In genomic region chr4:4755306-4755705, GRCh38 we compare ENCODE assay signal across 24 cellular contexts.
"Had no signal": no experiment of that assay in that cellular context is flagged by ENCODE, and none has a peak within 500 bp of the region (broad histone marks: within the 10 kb centered on the region; RNA-seq: fewer than 3 reads in every experiment).

No MANE protein-coding gene starts in this region.

- H3K36me3 ChIP-seq: adrenal gland, heart right ventricle, lower lobe of right lung, sigmoid colon, stomach, suprapubic skin, tibial nerve had no signal

- H3K9me3 ChIP-seq: adrenal gland, heart right ventricle, lower lobe of right lung, sigmoid colon, stomach, suprapubic skin, tibial nerve had no signal

- H3K27ac ChIP-seq: adrenal gland, epithelial cell of prostate, heart right ventricle, lower lobe of right lung, sigmoid colon, stomach, suprapubic skin, tibial nerve had no signal

- H3K4me2 ChIP-seq: smooth muscle cell had no signal

- H3K4me1 ChIP-seq: adrenal gland, heart right ventricle, lower lobe of right lung, sigmoid colon, stomach, suprapubic skin, tibial nerve had no signal

- H3K4me3 ChIP-seq: adrenal gland, heart right ventricle, lower lobe of right lung, sigmoid colon, smooth muscle cell, stomach, suprapubic skin, tibial nerve had no signal

- H3K27me3 ChIP-seq: adrenal gland, tibial nerve had no signal

- FAIRE-seq: astrocyte, colon had no signal

- DNase-seq: activated CD4-positive, alpha-beta T cell treated with anti-CD3 and anti-CD28 coated beads for 4 hours; activated CD4-positive, alpha-beta T cell treated with anti-CD3 and anti-CD28 coated beads, Interleukin-2, amount 50 U/mL, for 48 hours; activated CD4-positive, CD25-positive, alpha-beta regulatory T cell; activated CD8-positive, alpha-beta memory T cell treated with anti-CD3 and anti-CD28 coated beads, Interleukin-2, amount 50 U/mL, for 48 hours; activated naive CD4-positive, alpha-beta T cell; activated T-cell treated with anti-CD3 and anti-CD28 coated beads, Interleukin-2, amount 50 U/mL, for 4 hours; adrenal gland; central memory CD4-positive, alpha-beta T cell; heart right ventricle; immature natural killer cell; lower lobe of right lung; naive B cell; occipital lobe; sigmoid colon; stimulated activated CD4-positive, alpha-beta T cell treated with anti-CD3 and anti-CD28 coated beads, Interleukin-15, amount 100 ng/mL, for 24 hours; stomach had no signal

- ATAC-seq: activated T-cell treated with anti-CD3 and anti-CD28 coated beads, Interleukin-2, amount 50 U/mL, for 4 hours; heart right ventricle; left lobe of liver; lower lobe of right lung; stimulated activated memory B cell treated with anti-CD40 and anti-IgM and Interleukin-4, amounts not matched to agents 10 μg/mL and 1 μg/mL and 100 μg/mL, for 72 hours had no signal
